Comparison of ENCODE assay signal across 28 cellular contexts in the genomic region with DNA sequence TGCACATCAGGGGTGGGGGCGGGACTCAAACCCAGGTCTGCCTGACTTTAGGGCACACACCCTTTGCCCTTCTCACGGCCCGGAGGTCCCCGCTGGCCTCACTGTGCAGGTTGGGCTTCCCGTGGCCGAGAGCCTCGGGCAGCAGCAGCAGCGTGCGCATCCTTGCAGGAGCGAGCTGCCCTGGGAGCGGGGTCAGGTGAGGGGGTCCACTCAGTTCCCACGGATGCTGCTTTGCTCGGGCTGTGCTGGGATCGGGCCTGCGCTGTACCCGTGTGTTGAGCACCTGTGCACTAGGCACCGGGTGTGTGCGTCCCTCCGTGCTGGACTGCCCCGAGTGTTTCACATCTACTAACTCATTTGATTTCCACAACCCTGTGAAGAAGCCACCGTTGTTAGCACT. TPM values are rescaled to one million over a fixed set of nuclear protein-coding genes. Genes with fewer than 3 reads are reported as not detected.
"Had no signal": no experiment of that assay in that cellular context is flagged by ENCODE, and none has a peak within 500 bp of the region (broad histone marks: within the 10 kb centered on the region; RNA-seq: fewer than 3 reads in every experiment).

No MANE protein-coding gene starts in this region.

- FAIRE-seq: bronchial epithelial cell, RCC 7860, TTC549 had no signal

- ATAC-seq: activated CD4-positive, alpha-beta T cell treated with anti-CD3 and anti-CD28 coated beads for 36 hours; activated CD8-positive, alpha-beta T cell treated with anti-CD3 and anti-CD28 coated beads, Interleukin-2, amount 10 ng/mL, durations not matched to agents 7 days and 5 days; activated naive CD8-positive, alpha-beta T cell treated with anti-CD3 and anti-CD28 coated beads, Interleukin-2, amount 50 U/mL, for 24 hours; Right ventricle myocardium inferior had no signal

- H3K4me3 ChIP-seq: PC-9 had no signal

- H3K4me2 ChIP-seq: PC-9 had no signal

- H2AFZ ChIP-seq: PC-9 had no signal

- H3K27ac ChIP-seq: PC-9, RWPE1 had no signal

- DNase-seq: activated CD4-positive, alpha-beta T cell treated with anti-CD3 and anti-CD28 coated beads for 36 hours; activated CD4-positive, alpha-beta T cell treated with anti-CD3 and anti-CD28 coated beads, Interleukin-2, amount 10 ng/mL, durations not matched to agents 7 days and 5 days; activated CD4-positive, alpha-beta T cell treated with anti-CD3 and anti-CD28 coated beads, Interleukin-2, amount 50 U/mL, for 48 hours; activated CD8-positive, alpha-beta T cell treated with anti-CD3 and anti-CD28 coated beads, Interleukin-2, amount 10 ng/mL, durations not matched to agents 7 days and 5 days; activated naive CD8-positive, alpha-beta T cell treated with anti-CD3 and anti-CD28 coated beads, Interleukin-2, amount 50 U/mL, for 24 hours; activated T-cell treated with anti-CD3 and anti-CD28 coated beads, Interleukin-2, amount 50 U/mL, for 24 hours; anterior cingulate cortex; caudate nucleus; NCI-H1092 treated with DMSO at 0.1 percent for 48 hours; NCI-H1417; NCI-H146; NCI-H187; NCI-H2029 treated with DMSO at 0.1 percent for 48 hours; NCI-H2107; NCI-H2171; NCI-H510A; NCI-H526; NCI-H748 treated with DMSO at 0.1 percent for 48 hours; NK-92 treated with Interleukin-12 subunit alpha and Interleukin-12 subunit beta, amount 100 ng/mL, for 24 hours; SIG-M5 had no signal

RNA-seq across cellular contexts. Expression of gene PRR5, which starts 25.1 kb away (rescaled TPM):
- total RNA-seq: M059J had no signal

RNA-seq across cellular contexts. Expression of gene ARHGAP8, which starts 25.2 kb away (rescaled TPM):
- total RNA-seq: M059J, OCI-LY7 had no signal
